Comparison of ENCODE assay signal across 9 cellular contexts in the genomic region with DNA sequence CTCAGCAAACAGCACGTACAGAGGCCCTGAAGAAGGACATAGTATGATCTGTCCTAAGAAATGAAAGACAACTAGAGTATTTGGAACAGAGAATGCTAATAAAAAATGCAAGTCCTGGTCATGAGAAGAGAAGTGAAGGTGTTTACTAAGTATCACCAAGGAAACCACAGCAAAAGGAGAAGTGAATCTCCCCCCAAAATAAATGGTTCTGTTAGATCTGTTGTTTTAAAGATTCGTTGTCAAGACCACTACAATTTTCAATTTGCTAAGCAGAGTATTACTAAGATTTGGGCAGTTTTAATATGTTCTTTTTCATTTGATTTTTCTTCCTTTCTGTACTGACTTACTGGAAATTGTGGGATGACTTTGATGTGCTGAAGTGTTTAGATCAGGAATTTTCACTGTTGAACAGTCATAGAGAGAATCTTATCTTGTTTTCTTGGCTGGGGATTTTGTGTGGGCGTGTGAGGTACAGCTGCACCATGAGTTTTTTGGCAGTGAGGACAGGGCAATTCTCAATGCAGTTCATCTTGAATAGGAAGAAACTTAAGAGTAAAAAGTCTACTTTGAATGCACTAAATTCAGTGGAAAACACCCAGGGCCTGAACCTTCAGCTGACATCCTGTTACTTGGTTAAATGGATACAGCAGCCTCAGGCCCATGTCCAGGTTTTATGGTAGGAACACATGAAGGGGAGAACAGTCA.
DNase-seq lines count a peak whose midpoint lies in the region; ATAC-seq, FAIRE-seq and TF ChIP-seq lines count a peak whose summit lies in the region.
"Had no signal": no experiment of that assay in that cellular context is flagged by ENCODE, and none has a peak within 500 bp of the region (broad histone marks: within the 10 kb centered on the region; RNA-seq: fewer than 3 reads in every experiment).

No MANE protein-coding gene starts in this region.

- DNase-seq in DMS 273 (lab: John Stamatoyannopoulos, UW; ENCODE audit: unreplicated experiment) (peak; percentile 43), DMS 273 treated with DMSO at 0.1 percent for 48 hours (lab: John Stamatoyannopoulos, UW) (no peak), MG63 (peak; percentile 57), pons (ENCODE audit: low spot score) (peak; percentile 79), H54 (ENCODE audit: insufficient read length, low spot score) (no peak), H7 (no peak)
- DNase-seq in central memory CD8-positive, alpha-beta T cell (ENCODE audit: low spot score in 2 of 2), result no peak

- H3K4me3 ChIP-seq in MG63, result no peak overlapping the region
- no peak overlapping the region for H3K4me3 ChIP-seq in H7 (ENCODE audit: insufficient read depth, low read depth, low read length)

- H3K36me3 Mint-ChIP-seq in central memory CD8-positive, alpha-beta T cell (ENCODE audit: insufficient read depth), result peaks cover 7% of the 10 kb centered on the region

- ATAC-seq in GM21723 (IDR thresholded peaks at IDR 0.05; ENCODE audit: unreplicated experiment), result peak; percentile 97
- peak; percentile 43 for ATAC-seq in central memory CD8-positive, alpha-beta T cell (replicated peaks; ENCODE audit: extremely low read depth, poor library complexity, severe bottlenecking)

- no peak overlapping the region for H3K4me3 Mint-ChIP-seq in central memory CD8-positive, alpha-beta T cell
- H3K4me3 Mint-ChIP-seq: T-helper 1 cell treated with Interleukin-12 subunit alpha and Interleukin-12 subunit beta and Interleukin-4 antibody, amounts not matched to agents 30 μg/mL and 1 μg/mL, for 36 hours had no signal

- no peak for TF ChIP-seq POLR2A in H54 (IDR thresholded peaks at IDR 0.05; ENCODE audit: low read depth, low read length)

- no peaks in the 10 kb centered on the region for H3K9me3 Mint-ChIP-seq in central memory CD8-positive, alpha-beta T cell
- H3K9me3 Mint-ChIP-seq: T-helper 1 cell treated with Interleukin-12 subunit alpha and Interleukin-12 subunit beta and Interleukin-4 antibody, amounts not matched to agents 30 μg/mL and 1 μg/mL, for 36 hours had no signal

- no peaks in the 10 kb centered on the region for H3K9me3 ChIP-seq in MG63

- no peaks in the 10 kb centered on the region for H3K27me3 Mint-ChIP-seq in central memory CD8-positive, alpha-beta T cell

- no peak for FAIRE-seq in H54 (lab: Jason Lieb, UNC)

- no peak overlapping the region for H3K27ac Mint-ChIP-seq in central memory CD8-positive, alpha-beta T cell (ENCODE audit: low read depth)
- H3K27ac Mint-ChIP-seq: T-helper 1 cell treated with Interleukin-12 subunit alpha and Interleukin-12 subunit beta and Interleukin-4 antibody, amounts not matched to agents 30 μg/mL and 1 μg/mL, for 36 hours had no signal

- H3K36me3 ChIP-seq in MG63, result no peaks in the 10 kb centered on the region; the same call in 1 of the 2 replicates
- H3K36me3 ChIP-seq in H7 (replicated peaks; ENCODE audit: control insufficient read depth, insufficient read depth, low read length), result no peaks in the 10 kb centered on the region

- H3K27me3 ChIP-seq in MG63 (no peaks in the 10 kb centered on the region), H7 (ENCODE audit: control insufficient read depth, insufficient read depth, low read length) (no peaks in the 10 kb centered on the region)

- peaks cover 20% of the 10 kb centered on the region for H3K4me1 Mint-ChIP-seq in central memory CD8-positive, alpha-beta T cell

Comparison
In these comparisons a context has a peak if more than half of its experiments do, and no peak if none do; other contexts are left out.
1. DNase-seq: peak in DMS 273 (single experiment), MG63 (single experiment) and pons (single experiment); none in DMS 273 treated with DMSO at 0.1 percent for 48 hours (single experiment), central memory CD8-positive, alpha-beta T cell (0 of 2), H54 (single experiment) and H7 (single experiment).